Comparison of ENCODE assay signal across 14 cellular contexts in genomic region chr14:89408907-89409675, GRCh38. TPM values are rescaled to one million over a fixed set of nuclear protein-coding genes. Genes with fewer than 3 reads are reported as not detected.
DNase-seq lines count a peak whose midpoint lies in the region; ATAC-seq and TF ChIP-seq lines count a peak whose summit lies in the region.
"Had no signal": no experiment of that assay in that cellular context is flagged by ENCODE, and none has a peak within 500 bp of the region (broad histone marks: within the 10 kb centered on the region; RNA-seq: fewer than 3 reads in every experiment).

No MANE protein-coding gene starts in this region.

- WGBS in aorta, 2 donors, result 7 to 12% methylated on average over 14 of the region's 14 CpGs

- H3K36me3 Mint-ChIP-seq in natural killer cell treated with Interleukin-12 subunit alpha and Interleukin-12 subunit beta and Interleukin-15 and Interleukin-18, amount 100 ng/mL, for 72 hours, result peaks cover 6% of the 10 kb centered on the region

- H3K27ac ChIP-seq in left ventricle myocardium inferior (replicated peaks), result peak overlapping the region; percentile 38
- peak overlapping the region; percentile 3 to 66 for H3K27ac ChIP-seq in coronary artery
- peak overlapping the region; percentile 49 to 78 for H3K27ac ChIP-seq in aorta (ENCODE audit: low read depth in 1 of 2, low read length in 2 of 2)
- H3K27ac ChIP-seq: thyroid gland had no signal

- peaks cover 46% of the 10 kb centered on the region in 2 donors for H3K4me1 Mint-ChIP-seq in natural killer cell treated with Interleukin-12 subunit alpha and Interleukin-12 subunit beta and Interleukin-15 and Interleukin-18, amount 100 ng/mL, for 72 hours (ENCODE audit: low read depth in 2 of 2)

- intact Hi-C loops in left ventricle myocardium inferior (cut with micrococcal nuclease) (no loop called here), cardiac septum (cut with DNase I) (no loop called here), aorta (cut with DNase I) (loop anchor here in 1 of 2 donors (5.0 kb wide), 1 partner anchor 52 kb away; no protein-coding TSS in a partner anchor)

- H3K9me3 ChIP-seq in left ventricle myocardium inferior (replicated peaks) (no peaks in the 10 kb centered on the region), aorta (ENCODE audit: control insufficient read depth, low read length) (no peaks in the 10 kb centered on the region)
- H3K9me3 ChIP-seq: thyroid gland had no signal

- no peak for ATAC-seq in natural killer cell treated with Interleukin-12 subunit alpha and Interleukin-12 subunit beta and Interleukin-15 and Interleukin-18, amount 100 ng/mL, for 72 hours
- no peak for ATAC-seq in aorta (ENCODE audit: low FRiP score)
- no peak for ATAC-seq in HG03442 (IDR thresholded peaks at IDR 0.05; ENCODE audit: unreplicated experiment)
- ATAC-seq: T-cell had no signal

- H3K9me3 Mint-ChIP-seq in natural killer cell treated with Interleukin-12 subunit alpha and Interleukin-12 subunit beta and Interleukin-15 and Interleukin-18, amount 100 ng/mL, for 72 hours, result no peaks in the 10 kb centered on the region
- H3K9me3 Mint-ChIP-seq: activated T-helper 17 cell treated with anti-CD3 and anti-CD28 coated beads, Interleukin-2, amount 50 U/mL, for 72 hours; T-cell had no signal

- H3K4me1 ChIP-seq in left ventricle myocardium inferior, result peaks cover 87% of the 10 kb centered on the region
- peaks cover 4% of the 10 kb centered on the region in 2 donors for H3K4me1 ChIP-seq in aorta (ENCODE audit: control insufficient read depth in 1 of 2, insufficient read depth in 2 of 2, low read length in 2 of 2)

- H3K36me3 ChIP-seq in left ventricle myocardium inferior (peaks cover 30% of the 10 kb centered on the region), aorta (ENCODE audit: control insufficient read depth in 1 of 2, insufficient read depth in 2 of 2, low read length in 1 of 2) (peaks cover 0 to 2% of the 10 kb centered on the region in 2 donors)

- H3K4me3 ChIP-seq in left ventricle myocardium inferior, result no peak overlapping the region
- peak overlapping the region; percentile 33 for H3K4me3 ChIP-seq in coronary artery
- no peak overlapping the region for H3K4me3 ChIP-seq in aorta (ENCODE audit: low read length in 2 of 2)
- H3K4me3 ChIP-seq: thyroid gland had no signal

- peak overlapping the region; percentile 8 for H3K4me3 Mint-ChIP-seq in natural killer cell treated with Interleukin-12 subunit alpha and Interleukin-12 subunit beta and Interleukin-15 and Interleukin-18, amount 100 ng/mL, for 72 hours

- DNase-seq in left ventricle myocardium inferior (no peak), cardiac septum (ENCODE audit: low spot score) (no peak), coronary artery (ENCODE audit: low spot score) (no peak), aorta (no peak), T-helper 9 cell (no peak)
- DNase-seq in natural killer cell treated with Interleukin-12 subunit alpha and Interleukin-12 subunit beta and Interleukin-15 and Interleukin-18, amount 100 ng/mL, for 72 hours (ENCODE audit: low spot score), result no peak
- DNase-seq in activated CD4-positive, alpha-beta T cell treated with anti-CD3 and anti-CD28 coated beads, Interleukin-2, amount 50 U/mL, for 1 hour, result no peak
- DNase-seq: hippocampal formation; NCI-H446 treated with DMSO at 0.1 percent for 48 hours; stimulated activated CD4-positive, alpha-beta T cell treated with anti-CD3 and anti-CD28 coated beads, Interleukin-12 subunit alpha, Interleukin-12 subunit beta, amount 100 ng/mL, for 4 hours; T-cell; thyroid gland had no signal

- H3K27ac Mint-ChIP-seq in natural killer cell treated with Interleukin-12 subunit alpha and Interleukin-12 subunit beta and Interleukin-15 and Interleukin-18, amount 100 ng/mL, for 72 hours, result no peak overlapping the region
- H3K27ac Mint-ChIP-seq: activated T-helper 17 cell treated with anti-CD3 and anti-CD28 coated beads, Interleukin-2, amount 50 U/mL, for 72 hours had no signal

- H3K27me3 ChIP-seq in left ventricle myocardium inferior (ENCODE audit: low read depth), result no peaks in the 10 kb centered on the region
- H3K27me3 ChIP-seq in aorta (ENCODE audit: control insufficient read depth in 1 of 2, insufficient read depth in 2 of 2, low read length in 1 of 2), result no peaks in the 10 kb centered on the region
- H3K27me3 ChIP-seq: thyroid gland had no signal

- no peak for TF ChIP-seq CTCF in left ventricle myocardium inferior (IDR thresholded peaks at IDR 0.05; ENCODE audit: borderline replicate concordance)
- TF ChIP-seq CTCF in coronary artery (IDR thresholded peaks at IDR 0.05), result no peak

- H3K27me3 Mint-ChIP-seq in natural killer cell treated with Interleukin-12 subunit alpha and Interleukin-12 subunit beta and Interleukin-15 and Interleukin-18, amount 100 ng/mL, for 72 hours, result no peaks in the 10 kb centered on the region
- H3K27me3 Mint-ChIP-seq: activated T-helper 17 cell treated with anti-CD3 and anti-CD28 coated beads, Interleukin-2, amount 50 U/mL, for 72 hours; T-cell had no signal

RNA-seq across cellular contexts. Expression of gene FOXN3, which starts 7.9 kb away (rescaled TPM):
- total RNA-seq in left ventricle myocardium inferior, result 120 TPM
- 87.6 TPM for total RNA-seq in cardiac septum
- total RNA-seq in natural killer cell treated with Interleukin-12 subunit alpha and Interleukin-12 subunit beta and Interleukin-15 and Interleukin-18, amount 100 ng/mL, for 72 hours, result 100 to 1,000 TPM; 127 to 133 TPM
- 100 to 1,000 TPM; 150 to 225 TPM for total RNA-seq in aorta
- polyA plus RNA-seq in aorta, result 10 to 100 TPM; 21.4 to 51.8 TPM
